Comparison of ENCODE assay signal across 9 cellular contexts in genomic region chr1:146012703-146013565, GRCh38. TPM values are rescaled to one million over a fixed set of nuclear protein-coding genes. Genes with fewer than 3 reads are reported as not detected.
A peak's percentile ranks its signal among the peaks of the same experiment; 100 is the strongest.
DNase-seq lines count a peak whose midpoint lies in the region; ATAC-seq and TF ChIP-seq lines count a peak whose summit lies in the region.
"Had no signal": no experiment of that assay in that cellular context is flagged by ENCODE, and none has a peak within 500 bp of the region (broad histone marks: within the 10 kb centered on the region; RNA-seq: fewer than 3 reads in every experiment).

No MANE protein-coding gene starts in this region.

- peak; percentile 84 for ATAC-seq in HCT116
- peak; percentile 62 to 72 for ATAC-seq in natural killer cell treated with Interleukin-12 subunit alpha and Interleukin-12 subunit beta and Interleukin-15 and Interleukin-18, amount 100 ng/mL, for 72 hours
- ATAC-seq in GM18502 (IDR thresholded peaks at IDR 0.05; ENCODE audit: poor library complexity, unreplicated experiment) = no peak
- ATAC-seq in GM19467 (IDR thresholded peaks at IDR 0.05; ENCODE audit: unreplicated experiment) = no peak

- peak; percentile 58 to 95 (median 86) for TF ChIP-seq CTCF in HCT116 (IDR thresholded peaks at IDR 0.05 in 2 of 3, conservative IDR thresholded peaks at IDR 0.05 in 1 of 3; ENCODE audit: borderline replicate concordance in 1 of 3, insufficient read depth in 1 of 3, low read depth in 2 of 3, low read length in 2 of 3)
- peak; percentile 46 to 82 (median 65) for TF ChIP-seq CTCF in esophagus squamous epithelium (IDR thresholded peaks at IDR 0.05)

- CTCF ChIA-PET in CD8-positive, alpha-beta memory T cell (lab: Charles Lee) = interaction anchor here (0.6 to 26.4 kb wide), 9 partner anchors 10 to 580 kb away, joined by 3 to 475 read pairs (median 4); partner anchors contain the start of genes ANKRD34A, ITGA10, NUDT17 and POLR3GL
- CTCF ChIA-PET in HCT116 (lab: Charles Lee) = interaction anchor here (0.6 to 2.7 kb wide), 6 partner anchors 9 to 169 kb away, joined by 3 to 13 read pairs (median 5); partner anchors contain the start of genes HJV and NUDT17
- CTCF ChIA-PET in activated CD4-positive, alpha-beta T cell treated with anti-CD3 and anti-CD28 coated beads, Interleukin-2, amount 10 ng/mL, durations not matched to agents 7 days and 5 days (lab: Charles Lee) = interaction anchor here (0.7 to 13.1 kb wide), 6 partner anchors 15 to 168 kb away, joined by 3 to 190 read pairs (median 4); partner anchors contain the start of gene NUDT17

- H3K4me2 ChIP-seq in HCT116 (ENCODE audit: low read length) = peak overlapping the region; percentile 26; the same call in 1 of the 2 replicates

- BruUV-seq in HCT116 (replicated peaks; lab: Mats Ljungman, UMichigan) = no TSS peak

- H3K4me3 ChIP-seq in CD8-positive, alpha-beta memory T cell (ENCODE audit: low read length) = no peak overlapping the region
- H3K4me3 ChIP-seq in HCT116 (replicated peaks in 1 of 2; ENCODE audit: low read depth in 1 of 2, low read length in 2 of 2) = no peak overlapping the region
- no peak overlapping the region for H3K4me3 ChIP-seq in esophagus squamous epithelium

- peak; percentile 97 for TF ChIP-seq RAD21 in HCT116 (IDR thresholded peaks at IDR 0.05; ENCODE audit: low read depth)

- no peak overlapping the region for H3K9ac ChIP-seq in HCT116 (ENCODE audit: low read length)

- H3K36me3 ChIP-seq in CD8-positive, alpha-beta memory T cell (ENCODE audit: insufficient read depth, low read length) = no peaks in the 10 kb centered on the region
- H3K36me3 ChIP-seq in HCT116 (ENCODE audit: control insufficient read depth in 1 of 2, insufficient read depth in 2 of 2, low read length in 2 of 2) (no peaks in the 10 kb centered on the region), esophagus squamous epithelium (no peaks in the 10 kb centered on the region)

- peaks cover 4 to 12% (median 11%) of the 10 kb centered on the region in 3 donors for H3K4me1 Mint-ChIP-seq in CD8-positive, alpha-beta memory T cell
- peaks cover 16% of the 10 kb centered on the region for H3K4me1 Mint-ChIP-seq in activated CD4-positive, alpha-beta T cell treated with anti-CD3 and anti-CD28 coated beads, Interleukin-2, amount 10 ng/mL, durations not matched to agents 7 days and 5 days
- peaks cover 7 to 8% of the 10 kb centered on the region in 2 donors for H3K4me1 Mint-ChIP-seq in natural killer cell treated with Interleukin-12 subunit alpha and Interleukin-12 subunit beta and Interleukin-15 and Interleukin-18, amount 100 ng/mL, for 72 hours (ENCODE audit: low read depth in 2 of 2)

- no peak for TF ChIP-seq POLR2A in HCT116 (IDR thresholded peaks at IDR 0.05; ENCODE audit: borderline replicate concordance, extremely low read depth, insufficient read depth, insufficient read length)
- TF ChIP-seq POLR2A in esophagus squamous epithelium (IDR thresholded peaks at IDR 0.05) = no peak

- H3K36me3 Mint-ChIP-seq in CD8-positive, alpha-beta memory T cell = peaks cover 0 to 3% (median 0%) of the 10 kb centered on the region in 3 donors
- H3K36me3 Mint-ChIP-seq in activated CD4-positive, alpha-beta T cell treated with anti-CD3 and anti-CD28 coated beads, Interleukin-2, amount 10 ng/mL, durations not matched to agents 7 days and 5 days (ENCODE audit: low read depth) = no peaks in the 10 kb centered on the region
- H3K36me3 Mint-ChIP-seq in natural killer cell treated with Interleukin-12 subunit alpha and Interleukin-12 subunit beta and Interleukin-15 and Interleukin-18, amount 100 ng/mL, for 72 hours = no peaks in the 10 kb centered on the region

- no peak overlapping the region for H3K4me3 Mint-ChIP-seq in CD8-positive, alpha-beta memory T cell
- no peak overlapping the region for H3K4me3 Mint-ChIP-seq in activated CD4-positive, alpha-beta T cell treated with anti-CD3 and anti-CD28 coated beads, Interleukin-2, amount 10 ng/mL, durations not matched to agents 7 days and 5 days
- no peak overlapping the region for H3K4me3 Mint-ChIP-seq in natural killer cell treated with Interleukin-12 subunit alpha and Interleukin-12 subunit beta and Interleukin-15 and Interleukin-18, amount 100 ng/mL, for 72 hours

- intact Hi-C loops in HCT116 (cut with micrococcal nuclease) (loop anchor here (1.0 kb wide), 2 partner anchors 36 to 121 kb away; no protein-coding TSS in a partner anchor), esophagus squamous epithelium (cut with DNase I) (loop anchor here (5.0 kb wide), 1 partner anchor 166 kb away; the partner anchor contains the start of gene NUDT17)

- no peaks in the 10 kb centered on the region for H3K4me1 ChIP-seq in CD8-positive, alpha-beta memory T cell (ENCODE audit: insufficient read depth, low read length)
- H3K4me1 ChIP-seq in HCT116 (ENCODE audit: control insufficient read depth in 1 of 2, insufficient read depth in 2 of 2, low read length in 2 of 2) (peaks cover 0 to 5% of the 10 kb centered on the region in 2 experiments; a peak in 2 of 4 replicates), esophagus squamous epithelium (peaks cover 0 to 27% (median 7%) of the 10 kb centered on the region in 3 donors)

- POLR2A ChIA-PET in CD8-positive, alpha-beta memory T cell (lab: Charles Lee) = interaction anchor here (1.2 kb wide), 1 partner anchor 36 kb away, joined by 4 read pairs; no protein-coding TSS in a partner anchor
- POLR2A ChIA-PET in HCT116 (lab: Charles Lee) = interaction anchor here (2.0 kb wide), 1 partner anchor 34 kb away, joined by 6 read pairs; no protein-coding TSS in a partner anchor
- POLR2A ChIA-PET in activated CD4-positive, alpha-beta T cell treated with anti-CD3 and anti-CD28 coated beads, Interleukin-2, amount 10 ng/mL, durations not matched to agents 7 days and 5 days (lab: Charles Lee) = no interaction called here

- H3K9me3 ChIP-seq in CD8-positive, alpha-beta memory T cell (ENCODE audit: low read length) = no peaks in the 10 kb centered on the region
- no peaks in the 10 kb centered on the region for H3K9me3 ChIP-seq in HCT116 (ENCODE audit: control insufficient read depth in 1 of 2, insufficient read depth in 1 of 2, low read depth in 1 of 2, low read length in 2 of 2)
- no peaks in the 10 kb centered on the region for H3K9me3 ChIP-seq in esophagus squamous epithelium

- WGBS in esophagus squamous epithelium, 2 donors = 1 to 9% methylated on average over 4 of the region's 4 CpGs

- RAD21 ChIA-PET in HCT116 (lab: Charles Lee; ENCODE audit: low non-redundant PET in 1 of 2, low total read pairs in 2 of 2, uncharacterized antibody in 2 of 2, unreplicated experiment in 2 of 2) = interaction anchor here in 1 of 2 experiments (1.0 to 1.3 kb wide), 2 partner anchors 34 to 121 kb away, joined by 3 to 5 read pairs; no protein-coding TSS in a partner anchor

- H4K20me1 ChIP-seq in HCT116 (ENCODE audit: insufficient read depth) = no peaks in the 10 kb centered on the region

- no peak overlapping the region for H3K27ac ChIP-seq in CD8-positive, alpha-beta memory T cell (ENCODE audit: low read depth, low read length)
- H3K27ac ChIP-seq in HCT116 (ENCODE audit: low read depth, low read length) (no peak overlapping the region), esophagus squamous epithelium (no peak overlapping the region)

- peaks cover 0 to 14% of the 10 kb centered on the region in 2 donors for H3K27me3 Mint-ChIP-seq in CD8-positive, alpha-beta memory T cell
- peaks cover 22% of the 10 kb centered on the region for H3K27me3 Mint-ChIP-seq in activated CD4-positive, alpha-beta T cell treated with anti-CD3 and anti-CD28 coated beads, Interleukin-2, amount 10 ng/mL, durations not matched to agents 7 days and 5 days
- peaks cover 12 to 14% of the 10 kb centered on the region in 2 donors for H3K27me3 Mint-ChIP-seq in natural killer cell treated with Interleukin-12 subunit alpha and Interleukin-12 subunit beta and Interleukin-15 and Interleukin-18, amount 100 ng/mL, for 72 hours

- H2AFZ ChIP-seq in HCT116 (ENCODE audit: low read depth, low read length, poor library complexity, severe bottlenecking) = peak overlapping the region; percentile 90

- no peak overlapping the region for H3K27ac Mint-ChIP-seq in CD8-positive, alpha-beta memory T cell
- no peak overlapping the region for H3K27ac Mint-ChIP-seq in activated CD4-positive, alpha-beta T cell treated with anti-CD3 and anti-CD28 coated beads, Interleukin-2, amount 10 ng/mL, durations not matched to agents 7 days and 5 days
- H3K27ac Mint-ChIP-seq in natural killer cell treated with Interleukin-12 subunit alpha and Interleukin-12 subunit beta and Interleukin-15 and Interleukin-18, amount 100 ng/mL, for 72 hours = no peak overlapping the region

- no peaks in the 10 kb centered on the region for H3K9me3 Mint-ChIP-seq in CD8-positive, alpha-beta memory T cell
- H3K9me3 Mint-ChIP-seq in activated CD4-positive, alpha-beta T cell treated with anti-CD3 and anti-CD28 coated beads, Interleukin-2, amount 10 ng/mL, durations not matched to agents 7 days and 5 days = no peaks in the 10 kb centered on the region
- H3K9me3 Mint-ChIP-seq in natural killer cell treated with Interleukin-12 subunit alpha and Interleukin-12 subunit beta and Interleukin-15 and Interleukin-18, amount 100 ng/mL, for 72 hours = no peaks in the 10 kb centered on the region

- H3K9me2 ChIP-seq in HCT116 (ENCODE audit: insufficient read depth) = no peaks in the 10 kb centered on the region

- peak; percentile 24 to 64 (median 59) for DNase-seq in CD8-positive, alpha-beta memory T cell
- DNase-seq in HCT116 (ENCODE audit: low read depth, low spot score) (peak; percentile 83), NCI-H526 (lab: John Stamatoyannopoulos, UW) (peak; percentile 82 to 91), esophagus squamous epithelium (lab: John Stamatoyannopoulos, UW) (no peak)
- DNase-seq in activated CD4-positive, alpha-beta T cell treated with anti-CD3 and anti-CD28 coated beads, Interleukin-2, amount 10 ng/mL, durations not matched to agents 7 days and 5 days = peak; percentile 76
- DNase-seq in natural killer cell treated with Interleukin-12 subunit alpha and Interleukin-12 subunit beta and Interleukin-15 and Interleukin-18, amount 100 ng/mL, for 72 hours (ENCODE audit: low spot score) = no peak

- no peaks in the 10 kb centered on the region for H3K27me3 ChIP-seq in CD8-positive, alpha-beta memory T cell (ENCODE audit: insufficient read depth, low read length, poor library complexity, severe bottlenecking)
- H3K27me3 ChIP-seq in HCT116 (ENCODE audit: insufficient read depth, low read length) (no peaks in the 10 kb centered on the region), esophagus squamous epithelium (peaks cover 0 to 7% (median 0%) of the 10 kb centered on the region in 4 donors)

- no peaks in the 10 kb centered on the region for H3K79me2 ChIP-seq in HCT116 (ENCODE audit: insufficient read depth, low read length)

RNA-seq across cellular contexts. Expression of gene HJV, which starts 8.6 kb away (rescaled TPM):
- total RNA-seq in CD8-positive, alpha-beta memory T cell = not detected
- polyA plus RNA-seq in CD8-positive, alpha-beta memory T cell = not detected
- total RNA-seq in HCT116 (2021; ENCODE audit: unreplicated experiment) = not detected
- not detected in 2 replicates for polyA plus RNA-seq in HCT116 (2012)
- total RNA-seq in activated CD4-positive, alpha-beta T cell treated with anti-CD3 and anti-CD28 coated beads, Interleukin-2, amount 10 ng/mL, durations not matched to agents 7 days and 5 days = not detected
- total RNA-seq in esophagus squamous epithelium = not detected
- total RNA-seq in natural killer cell treated with Interleukin-12 subunit alpha and Interleukin-12 subunit beta and Interleukin-15 and Interleukin-18, amount 100 ng/mL, for 72 hours = not detected
- total RNA-seq: T-helper 1 cell treated with Interleukin-12 subunit alpha and Interleukin-12 subunit beta and Interleukin-4 antibody, amounts not matched to agents 30 ng/mL and 1 ng/mL, for 36 hours had no signal

RNA-seq across cellular contexts. Expression of gene TXNIP, which starts 16.6 kb away (rescaled TPM):
- 100 to 1,000 TPM; 167 to 170 TPM for total RNA-seq in CD8-positive, alpha-beta memory T cell
- polyA plus RNA-seq in CD8-positive, alpha-beta memory T cell = 4,579 TPM
- total RNA-seq in HCT116 (2021; ENCODE audit: unreplicated experiment) (2.5 TPM), esophagus squamous epithelium (100 to 1,000 TPM in 3 of 4 donors, 10 to 100 TPM in 1; 94.9 to 942 (median 328) TPM)
- not detected in 2 replicates for polyA plus RNA-seq in HCT116 (2012)
- 100 to 1,000 TPM; 240 to 262 TPM for total RNA-seq in activated CD4-positive, alpha-beta T cell treated with anti-CD3 and anti-CD28 coated beads, Interleukin-2, amount 10 ng/mL, durations not matched to agents 7 days and 5 days
- 100 to 1,000 TPM in 1 of 2 donors, 10 to 100 TPM in 1; 87.8 to 347 TPM for total RNA-seq in natural killer cell treated with Interleukin-12 subunit alpha and Interleukin-12 subunit beta and Interleukin-15 and Interleukin-18, amount 100 ng/mL, for 72 hours

RNA-seq across cellular contexts. Expression of gene POLR3GL, which starts 48.4 kb away (rescaled TPM):
- total RNA-seq in CD8-positive, alpha-beta memory T cell = 10 to 100 TPM; 21.6 to 22.8 TPM
- polyA plus RNA-seq in CD8-positive, alpha-beta memory T cell = 103 TPM
- total RNA-seq in HCT116 (2021; ENCODE audit: unreplicated experiment) (17.9 TPM), esophagus squamous epithelium (10 to 100 TPM in 2 of 4 donors, 1 to 10 TPM in 2; 2.9 to 15.9 (median 9.8) TPM)
- 26.3 and 28.6 TPM in 2 replicates for polyA plus RNA-seq in HCT116 (2012)
- 10 to 100 TPM; 27.3 to 29.2 TPM for total RNA-seq in activated CD4-positive, alpha-beta T cell treated with anti-CD3 and anti-CD28 coated beads, Interleukin-2, amount 10 ng/mL, durations not matched to agents 7 days and 5 days
- 10 to 100 TPM; 17.8 to 26.4 TPM for total RNA-seq in natural killer cell treated with Interleukin-12 subunit alpha and Interleukin-12 subunit beta and Interleukin-15 and Interleukin-18, amount 100 ng/mL, for 72 hours

RNA-seq across cellular contexts. Expression of gene ANKRD34A, which starts 48.6 kb away (rescaled TPM):
- 1 to 10 TPM; 6.9 to 8.7 TPM for total RNA-seq in CD8-positive, alpha-beta memory T cell
- polyA plus RNA-seq in CD8-positive, alpha-beta memory T cell = 0.97 TPM
- total RNA-seq in HCT116 (2021; ENCODE audit: unreplicated experiment) = 1.1 TPM
- 0.95 and 0.97 TPM in 2 replicates for polyA plus RNA-seq in HCT116 (2012)
- total RNA-seq in activated CD4-positive, alpha-beta T cell treated with anti-CD3 and anti-CD28 coated beads, Interleukin-2, amount 10 ng/mL, durations not matched to agents 7 days and 5 days = 1 to 10 TPM; 2.0 to 2.2 TPM
- under 1 TPM; 0.04 to 0.67 (median 0.30) TPM for total RNA-seq in esophagus squamous epithelium
- total RNA-seq in natural killer cell treated with Interleukin-12 subunit alpha and Interleukin-12 subunit beta and Interleukin-15 and Interleukin-18, amount 100 ng/mL, for 72 hours = 1 to 10 TPM; 1.6 to 9.1 TPM

RNA-seq across cellular contexts. Expression of gene LIX1L, which starts 55.1 kb away (rescaled TPM):
- total RNA-seq in CD8-positive, alpha-beta memory T cell = 10 to 100 TPM; 41.8 to 42.6 TPM
- polyA plus RNA-seq in CD8-positive, alpha-beta memory T cell = 33.5 TPM
- total RNA-seq in HCT116 (2021; ENCODE audit: unreplicated experiment) (12.4 TPM), esophagus squamous epithelium (10 to 100 TPM in 1 of 4 donors, 1 to 10 TPM in 3; 1.9 to 12.2 (median 5.9) TPM)
- polyA plus RNA-seq in HCT116 (2012) = 4.7 and 5.6 TPM in 2 replicates
- 10 to 100 TPM; 49.5 to 57.5 TPM for total RNA-seq in activated CD4-positive, alpha-beta T cell treated with anti-CD3 and anti-CD28 coated beads, Interleukin-2, amount 10 ng/mL, durations not matched to agents 7 days and 5 days
- total RNA-seq in natural killer cell treated with Interleukin-12 subunit alpha and Interleukin-12 subunit beta and Interleukin-15 and Interleukin-18, amount 100 ng/mL, for 72 hours = 10 to 100 TPM; 28.8 to 31.3 TPM

Comparison
In these comparisons a context has a peak if more than half of its experiments do, and no peak if none do; other contexts are left out.
1. DNase-seq: peak in CD8-positive, alpha-beta memory T cell (5 of 5), HCT116 (single experiment), NCI-H526 (2 of 2) and activated CD4-positive, alpha-beta T cell treated with anti-CD3 and anti-CD28 coated beads, Interleukin-2, amount 10 ng/mL, durations not matched to agents 7 days and 5 days (single experiment); none in esophagus squamous epithelium (single experiment) and natural killer cell treated with Interleukin-12 subunit alpha and Interleukin-12 subunit beta and Interleukin-15 and Interleukin-18, amount 100 ng/mL, for 72 hours (single experiment).
2. ATAC-seq: peak in HCT116 (single experiment) and natural killer cell treated with Interleukin-12 subunit alpha and Interleukin-12 subunit beta and Interleukin-15 and Interleukin-18, amount 100 ng/mL, for 72 hours (2 of 2); none in GM18502 (single experiment) and GM19467 (single experiment).
3. RNA of gene TXNIP, which starts 16.6 kb away (total RNA-seq): 94.9 to 942 TPM in esophagus squamous epithelium, 87.8 to 347 TPM in natural killer cell treated with Interleukin-12 subunit alpha and Interleukin-12 subunit beta and Interleukin-15 and Interleukin-18, amount 100 ng/mL, for 72 hours, 240 to 262 TPM in activated CD4-positive, alpha-beta T cell treated with anti-CD3 and anti-CD28 coated beads, Interleukin-2, amount 10 ng/mL, durations not matched to agents 7 days and 5 days and 167 to 170 TPM in CD8-positive, alpha-beta memory T cell; 2.5 TPM in HCT116 (single experiment); every median in the first group is over 10 times any median in the second.